9 cellular contexts compared by ENCODE assay signal in genomic region chr17:3475812-3476686, GRCh38. TPM values are rescaled to one million over a fixed set of nuclear protein-coding genes. Genes with fewer than 3 reads are reported as not detected.
DNase-seq lines count a peak whose midpoint lies in the region; ATAC-seq and TF ChIP-seq lines count a peak whose summit lies in the region.
"Had no signal": no experiment of that assay in that cellular context is flagged by ENCODE, and none has a peak within 500 bp of the region (broad histone marks: within the 10 kb centered on the region; RNA-seq: fewer than 3 reads in every experiment).

ASPA (plus strand) TSS chr17:3475997; CDS start chr17:3476160, 163 bp downstream.

- H3K4me1 ChIP-seq in colonic mucosa (no peaks in the 10 kb centered on the region), lower lobe of right lung (no peaks in the 10 kb centered on the region), tibial artery (peaks cover 0 to 7% (median 0%) of the 10 kb centered on the region in 4 donors)

- peak within 1 kb of the TSS in 1 of 2 donors; percentile 81 for H3K9ac ChIP-seq in colonic mucosa (ENCODE audit: low read depth in 2 of 2, low read length in 2 of 2)

- H3K36me3 ChIP-seq in colonic mucosa: no peaks in the 10 kb centered on the region
- no peaks in the 10 kb centered on the region for H3K36me3 ChIP-seq in lower lobe of right lung
- no peaks in the 10 kb centered on the region for H3K36me3 ChIP-seq in tibial artery

- DNase-seq in DMS53 (lab: John Stamatoyannopoulos, UW): peak; percentile 9
- no peak for DNase-seq in DMS53 treated with DMSO at 0.1 percent for 48 hours (lab: John Stamatoyannopoulos, UW; ENCODE audit: unreplicated experiment)
- no peak for DNase-seq in colonic mucosa
- DNase-seq in lower lobe of right lung: no peak
- no peak for DNase-seq in tibial artery
- no peak for DNase-seq in KG1 (lab: John Stamatoyannopoulos, UW)
- no peak for DNase-seq in stimulated activated CD4-positive, alpha-beta T cell treated with anti-CD3 and anti-CD28 coated beads, Interleukin-1b, Interleukin-23, amount 100 ng/mL, for 48 hours
- DNase-seq: RPMI8226 had no signal

- peak within 1 kb of the TSS; percentile 49 for H3K27ac ChIP-seq in colonic mucosa
- peak within 1 kb of the TSS; percentile 64 for H3K27ac ChIP-seq in lower lobe of right lung
- H3K27ac ChIP-seq in tibial artery: no peak within 1 kb of the TSS

- ATAC-seq in lower lobe of right lung (peak; percentile 57 to 68), HG03025 (IDR thresholded peaks at IDR 0.05; ENCODE audit: low FRiP score, unreplicated experiment) (no peak)

- no peak for TF ChIP-seq CTCF in colonic mucosa (IDR thresholded peaks at IDR 0.05)
- TF ChIP-seq CTCF in lower lobe of right lung (IDR thresholded peaks at IDR 0.05): no peak
- TF ChIP-seq CTCF in tibial artery (IDR thresholded peaks at IDR 0.05): no peak

- no peaks in the 10 kb centered on the region for H3K27me3 ChIP-seq in colonic mucosa
- no peaks in the 10 kb centered on the region for H3K27me3 ChIP-seq in lower lobe of right lung (ENCODE audit: low read depth)
- H3K27me3 ChIP-seq in tibial artery: no peaks in the 10 kb centered on the region

- H3K9me3 ChIP-seq in colonic mucosa: no peaks in the 10 kb centered on the region
- no peaks in the 10 kb centered on the region for H3K9me3 ChIP-seq in lower lobe of right lung
- H3K9me3 ChIP-seq in tibial artery: no peaks in the 10 kb centered on the region

- intact Hi-C loops in colonic mucosa (cut with DNase I): no loop called here
- intact Hi-C loops in lower lobe of right lung (cut with DNase I): no loop called here
- intact Hi-C loops in tibial artery (cut with DNase I; ENCODE audit: low total_unique reads): no loop called here

- H3K4me3 ChIP-seq in colonic mucosa (peak within 1 kb of the TSS; percentile 12), lower lobe of right lung (peak within 1 kb of the TSS; percentile 51), tibial artery (peak within 1 kb of the TSS; percentile 24 to 38)

RNA-seq across cellular contexts. Expression of gene ASPA, which starts in this region (rescaled TPM):
- 1 to 10 TPM in 1 of 2 donors, under 1 TPM in 1; 0.59 to 2.0 TPM for total RNA-seq in colonic mucosa
- total RNA-seq in lower lobe of right lung: 8.2 TPM

Comparison
In these comparisons a context has a peak if more than half of its experiments do, and no peak if none do; other contexts are left out.
1. H3K27ac ChIP-seq: peak in colonic mucosa (single experiment) and lower lobe of right lung (single experiment); none in tibial artery (0 of 2).
2. Peak in every context shown above with its lines, with median percentiles within 50 percentile points of each other: H3K4me3 ChIP-seq.